1 cellular context compared by ENCODE assay signal in the genomic region with DNA sequence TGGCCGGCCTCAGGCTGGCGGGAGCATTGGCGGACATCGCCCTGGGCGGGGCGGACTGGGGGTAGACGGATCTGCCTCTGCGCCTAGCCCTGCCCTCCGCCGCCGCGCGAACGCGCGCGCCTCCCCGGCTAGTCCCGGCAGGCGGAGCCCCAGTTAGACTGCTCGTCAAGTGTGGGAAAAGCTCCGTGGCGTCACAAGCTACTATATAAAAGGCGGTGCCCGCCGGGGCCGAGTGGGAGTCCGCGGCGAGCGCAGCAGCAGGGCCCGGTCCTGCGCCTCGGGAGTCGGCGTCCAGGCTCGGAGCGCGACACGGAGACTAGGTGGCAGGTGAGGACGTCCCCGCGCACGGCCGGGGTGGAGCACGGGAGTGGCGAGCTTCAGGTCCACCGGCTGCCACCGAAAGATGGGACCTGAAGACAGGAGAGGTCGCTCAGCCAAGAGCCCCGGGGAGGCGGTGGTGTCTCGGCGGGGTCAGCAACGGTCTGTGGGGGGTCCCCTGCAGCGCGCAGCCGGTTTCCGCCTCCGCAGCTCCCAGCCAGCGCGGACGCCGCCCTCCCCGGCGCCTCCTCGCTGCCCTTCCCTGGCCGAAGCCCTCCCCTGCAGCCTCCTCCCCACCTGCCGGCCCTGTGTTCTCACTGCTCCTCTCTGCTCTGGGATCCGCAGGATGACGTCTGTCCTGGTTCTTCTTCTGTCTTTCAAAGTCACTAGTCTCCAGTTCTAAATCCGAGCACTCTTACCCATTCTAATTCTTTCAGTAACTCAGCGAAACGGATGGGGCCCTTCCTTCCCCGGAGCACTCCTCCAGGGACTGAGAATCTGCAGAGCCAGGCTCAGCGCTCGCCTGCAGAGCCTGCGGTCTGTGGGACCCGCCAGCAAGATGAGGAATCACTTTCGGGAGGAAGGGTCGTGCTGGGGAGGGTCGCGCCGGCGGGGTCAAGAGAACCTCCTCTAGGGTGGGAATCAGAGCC.
TF ChIP-seq lines count a peak whose summit lies in the region.

No MANE protein-coding gene starts in this region.

TF ChIP-seq in HepG2, 621 proteins besides CTCF, POLR2A, EP300 and RAD21 (continued from another document):
- 0 out of 2 replicates have a peak, but pooled peaks have one; percentile 66 for TF ChIP-seq ETS1 (CRISPR knock-in tag; IDR thresholded peaks at IDR 0.05)
